Comparison of ENCODE assay signal across 1 cellular context in genomic region chr17:3879591-3880417, GRCh38.
TF ChIP-seq lines count a peak whose summit lies in the region.

No MANE protein-coding gene starts in this region.

TF ChIP-seq in HepG2, 621 proteins besides CTCF, POLR2A, EP300 and RAD21:
- TF ChIP-seq MAX (IDR thresholded peaks at IDR 0.05) (0 out of 2 replicates have a peak, but pooled peaks have one; percentile 18), NFYB (CRISPR knock-in tag; IDR thresholded peaks at IDR 0.05) (peak; percentile 64), NFYC (CRISPR knock-in tag; IDR thresholded peaks at IDR 0.05) (peak; percentile 27; the same call in 1 of the 2 replicates), BHLHE40 (IDR thresholded peaks at IDR 0.05; ENCODE audit: low read length) (peak; percentile 97), ZNF407 (CRISPR knock-in tag; IDR thresholded peaks at IDR 0.05; ENCODE audit: not compliant biosample characterization) (no peak), HNF4A (CRISPR knock-in tag; IDR thresholded peaks at IDR 0.05) (peak; percentile 47)
